In genomic region chr10:23293145-23293724, GRCh38 we compare ENCODE assay signal across 8 cellular contexts. TPM values are rescaled to one million over a fixed set of nuclear protein-coding genes. Genes with fewer than 3 reads are reported as not detected.
DNase-seq lines count a peak whose midpoint lies in the region; ATAC-seq and TF ChIP-seq lines count a peak whose summit lies in the region.

No MANE protein-coding gene starts in this region.

- peaks cover 14% of the 10 kb centered on the region for H3K27me3 Mint-ChIP-seq in activated CD4-positive, alpha-beta memory T cell treated with anti-CD3 and anti-CD28 coated beads for 36 hours

- ATAC-seq in GM18505 (IDR thresholded peaks at IDR 0.05; ENCODE audit: unreplicated experiment): peak; percentile 90
- ATAC-seq in HG02798 (IDR thresholded peaks at IDR 0.05; ENCODE audit: poor library complexity, unreplicated experiment): peak; percentile 95

- intact Hi-C loops in activated CD4-positive, alpha-beta memory T cell treated with anti-CD3 and anti-CD28 coated beads for 36 hours (cut with micrococcal nuclease): loop anchor here (2.0 to 5.0 kb wide), 2 partner anchors 134 to 409 kb away; no protein-coding TSS in a partner anchor

- H3K36me3 Mint-ChIP-seq in activated CD4-positive, alpha-beta memory T cell treated with anti-CD3 and anti-CD28 coated beads for 36 hours: no peaks in the 10 kb centered on the region

- H3K4me1 Mint-ChIP-seq in activated CD4-positive, alpha-beta memory T cell treated with anti-CD3 and anti-CD28 coated beads for 36 hours (ENCODE audit: low read depth): peaks cover 2% of the 10 kb centered on the region

- no peak overlapping the region for H3K4me3 ChIP-seq in AG10803 (ENCODE audit: low read length)

- peak; percentile 7 for DNase-seq in AG10803 (ENCODE audit: low read depth)
- peak; percentile 91 for DNase-seq in NCI-H1436 (lab: John Stamatoyannopoulos, UW)
- peak; percentile 53 for DNase-seq in activated CD4-positive, alpha-beta memory T cell treated with anti-CD3 and anti-CD28 coated beads for 36 hours
- peak; percentile 33 for DNase-seq in iPS DF 19.7 (ENCODE audit: low read depth, low spot score)
- DNase-seq in stimulated activated CD8-positive, alpha-beta memory T cell treated with anti-CD3 and anti-CD28 coated beads, Interleukin-4, amount 100 ng/mL, for 48 hours: peak; percentile 60
- no peak for DNase-seq in NCI-H510A (lab: John Stamatoyannopoulos, UW)

- CTCF ChIA-PET in activated CD4-positive, alpha-beta memory T cell treated with anti-CD3 and anti-CD28 coated beads for 36 hours (lab: Charles Lee): interaction anchor here (0.6 to 5.4 kb wide), 13 partner anchors 8 to 623 kb away, joined by 3 to 59 read pairs (median 5); no protein-coding TSS in a partner anchor

- H3K9me3 Mint-ChIP-seq in activated CD4-positive, alpha-beta memory T cell treated with anti-CD3 and anti-CD28 coated beads for 36 hours: no peaks in the 10 kb centered on the region

- POLR2A ChIA-PET in activated CD4-positive, alpha-beta memory T cell treated with anti-CD3 and anti-CD28 coated beads for 36 hours (lab: Charles Lee): no interaction called here

- no peak overlapping the region for H3K4me3 Mint-ChIP-seq in activated CD4-positive, alpha-beta memory T cell treated with anti-CD3 and anti-CD28 coated beads for 36 hours

- peak; percentile 58 for TF ChIP-seq CTCF in AG10803 (conservative IDR thresholded peaks at IDR 0.05; ENCODE audit: low read length)

- no peak overlapping the region for H3K27ac Mint-ChIP-seq in activated CD4-positive, alpha-beta memory T cell treated with anti-CD3 and anti-CD28 coated beads for 36 hours

- TF ChIP-seq POLR2A in GM18505 (IDR thresholded peaks at IDR 0.05; ENCODE audit: borderline replicate concordance, extremely low read depth, insufficient read depth, insufficient read length): no peak

RNA-seq across cellular contexts. Expression of gene C10orf67, which starts 51.4 kb away (rescaled TPM):
- under 1 TPM; 0.07 to 0.31 TPM for total RNA-seq in activated CD4-positive, alpha-beta memory T cell treated with anti-CD3 and anti-CD28 coated beads for 36 hours
